1 cellular context compared by ENCODE assay signal in genomic region chr6:47789553-47789952, GRCh38.
TF ChIP-seq lines count a peak whose summit lies in the region.

No MANE protein-coding gene starts in this region.

TF ChIP-seq in WTC11, 78 proteins besides CTCF, POLR2A, EP300 and RAD21 (continued from another document):
- no peak for TF ChIP-seq ZNF532 (CRISPR knock-in tag; IDR thresholded peaks at IDR 0.05; ENCODE audit: borderline replicate concordance)
- TF ChIP-seq ATF1 (CRISPR knock-in tag; IDR thresholded peaks at IDR 0.05), result no peak
- no peak for TF ChIP-seq NFATC4 (CRISPR knock-in tag; IDR thresholded peaks at IDR 0.05)
- TF ChIP-seq, protein P1, sequence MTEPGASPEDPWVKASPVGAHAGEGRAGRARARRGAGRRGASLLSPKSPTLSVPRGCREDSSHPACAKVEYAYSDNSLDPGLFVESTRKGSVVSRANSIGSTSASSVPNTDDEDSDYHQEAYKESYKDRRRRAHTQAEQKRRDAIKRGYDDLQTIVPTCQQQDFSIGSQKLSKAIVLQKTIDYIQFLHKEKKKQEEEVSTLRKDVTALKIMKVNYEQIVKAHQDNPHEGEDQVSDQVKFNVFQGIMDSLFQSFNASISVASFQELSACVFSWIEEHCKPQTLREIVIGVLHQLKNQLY (CRISPR knock-in tag; IDR thresholded peaks at IDR 0.05), result no peak
